ENCODE assay signal across 9 cellular contexts in the genomic region with DNA sequence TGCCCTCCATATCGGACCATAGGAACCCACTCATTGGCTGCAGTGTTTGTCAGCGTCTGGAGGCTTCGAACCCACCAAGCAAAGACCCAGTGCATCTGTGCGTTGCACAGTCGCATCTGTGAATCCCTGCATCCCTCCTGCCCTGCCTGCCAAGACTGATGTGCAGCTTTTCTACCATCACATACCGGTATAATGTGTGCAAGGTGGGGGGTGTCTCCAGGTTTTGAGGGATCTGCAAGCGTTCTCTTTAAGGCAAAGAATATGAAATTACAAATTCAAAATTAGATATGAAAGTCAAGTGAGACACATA. TPM values are rescaled to one million over a fixed set of nuclear protein-coding genes. Genes with fewer than 3 reads are reported as not detected.
DNase-seq lines count a peak whose midpoint lies in the region; ATAC-seq and TF ChIP-seq lines count a peak whose summit lies in the region.
"Had no signal": no experiment of that assay in that cellular context is flagged by ENCODE, and none has a peak within 500 bp of the region (broad histone marks: within the 10 kb centered on the region; RNA-seq: fewer than 3 reads in every experiment).

No MANE protein-coding gene starts in this region.

- H3K36me3 Mint-ChIP-seq in activated CD4-positive, alpha-beta T cell treated with anti-CD3 and anti-CD28 coated beads for 36 hours (ENCODE audit: low read depth), result no peaks in the 10 kb centered on the region

- POLR2A ChIA-PET in activated CD4-positive, alpha-beta T cell treated with anti-CD3 and anti-CD28 coated beads for 36 hours (lab: Charles Lee), result no interaction called here

- no peaks in the 10 kb centered on the region for H3K9me3 Mint-ChIP-seq in activated CD4-positive, alpha-beta T cell treated with anti-CD3 and anti-CD28 coated beads for 36 hours (ENCODE audit: low read depth)

- H3K27ac ChIP-seq in angular gyrus (ENCODE audit: low read depth, low read length) (peak overlapping the region; percentile 84), left lung (peak overlapping the region in 1 of 2 donors; percentile 65), substantia nigra (ENCODE audit: low read depth, low read length, poor library complexity, severe bottlenecking) (peak overlapping the region; percentile 52)

- TF ChIP-seq CTCF in left lung (IDR thresholded peaks at IDR 0.05), result no peak

- no peaks in the 10 kb centered on the region for H3K27me3 ChIP-seq in left lung

- H3K4me1 ChIP-seq in left lung, result peaks cover 5 to 15% of the 10 kb centered on the region in 2 donors

- H3K27me3 Mint-ChIP-seq in activated CD4-positive, alpha-beta T cell treated with anti-CD3 and anti-CD28 coated beads for 36 hours, result no peaks in the 10 kb centered on the region

- DNase-seq in activated CD4-positive, alpha-beta T cell treated with anti-CD3 and anti-CD28 coated beads for 36 hours, result no peak
- DNase-seq in activated CD4-positive, alpha-beta T cell treated with anti-CD3 and anti-CD28 coated beads, Interleukin-2, amount 50 U/mL, for 1 hour, result no peak
- no peak for DNase-seq in left lung
- DNase-seq in substantia nigra (lab: John Stamatoyannopoulos, UW), result no peak
- no peak for DNase-seq in NCI-H524 treated with DMSO at 0.1 percent for 48 hours (lab: John Stamatoyannopoulos, UW)
- DNase-seq in NCI-H748 treated with DMSO at 0.1 percent for 48 hours (lab: John Stamatoyannopoulos, UW), result no peak

- no peaks in the 10 kb centered on the region for H3K36me3 ChIP-seq in left lung

- CTCF ChIA-PET in activated CD4-positive, alpha-beta T cell treated with anti-CD3 and anti-CD28 coated beads for 36 hours (lab: Charles Lee), result interaction anchor here (0.6 to 2.3 kb wide), 8 partner anchors 46 to 150 kb away, joined by 3 to 9 read pairs (median 3); a partner anchor contains a TSS

- H3K4me3 Mint-ChIP-seq in activated CD4-positive, alpha-beta T cell treated with anti-CD3 and anti-CD28 coated beads for 36 hours, result peak overlapping the region; percentile 76

- H3K4me1 Mint-ChIP-seq in activated CD4-positive, alpha-beta T cell treated with anti-CD3 and anti-CD28 coated beads for 36 hours, result peaks cover 25% of the 10 kb centered on the region

- no peak for ATAC-seq in activated CD4-positive, alpha-beta T cell treated with anti-CD3 and anti-CD28 coated beads for 36 hours
- ATAC-seq in left lung, result no peak
- no peak for ATAC-seq in HG03039 (IDR thresholded peaks at IDR 0.05; ENCODE audit: unreplicated experiment)

- H3K27ac Mint-ChIP-seq in activated CD4-positive, alpha-beta T cell treated with anti-CD3 and anti-CD28 coated beads for 36 hours, result peak overlapping the region; percentile 58

- peak overlapping the region; percentile 59 to 64 for H3K4me3 ChIP-seq in left lung

- intact Hi-C loops in activated CD4-positive, alpha-beta T cell treated with anti-CD3 and anti-CD28 coated beads for 36 hours (cut with DNase I, micrococcal nuclease), result loop anchor here (1.0 to 5.0 kb wide), 8 partner anchors 33 to 587 kb away; a partner anchor contains a TSS
- intact Hi-C loops in left lung (cut with DNase I), result no loop called here

- no peaks in the 10 kb centered on the region for H3K9me3 ChIP-seq in left lung

RNA-seq across cellular contexts. Expression of a gene that starts 0.3 kb away (rescaled TPM):
- total RNA-seq in activated CD4-positive, alpha-beta T cell treated with anti-CD3 and anti-CD28 coated beads for 36 hours, result under 1 TPM; 0.46 to 0.65 TPM
- total RNA-seq in left lung, result 1 to 10 TPM in 1 of 2 donors, not detected in 1; 1.8 TPM
- total RNA-seq: SK-MEL-5 had no signal

RNA-seq across cellular contexts. Expression of a gene that starts 18.4 kb away (rescaled TPM):
- total RNA-seq in activated CD4-positive, alpha-beta T cell treated with anti-CD3 and anti-CD28 coated beads for 36 hours, result under 1 TPM; 0.16 TPM
- 10 to 100 TPM; 41.0 to 48.0 TPM for total RNA-seq in left lung

Comparison
In these comparisons a context has a peak if more than half of its experiments do, and no peak if none do; other contexts are left out.
1. RNA of a gene that starts 18.4 kb away (total RNA-seq): 41.0 to 48.0 TPM in left lung; 0.16 TPM in activated CD4-positive, alpha-beta T cell treated with anti-CD3 and anti-CD28 coated beads for 36 hours; every median in the first group is over 10 times any median in the second.
2. intact Hi-C loops: an anchor here in activated CD4-positive, alpha-beta T cell treated with anti-CD3 and anti-CD28 coated beads for 36 hours (1.0 to 5.0 kb wide); none called in left lung.